ENCODE assay signal across 23 cellular contexts in genomic region chr1:70168283-70168682, GRCh38.
"Had no signal": no experiment of that assay in that cellular context is flagged by ENCODE, and none has a peak within 500 bp of the region (broad histone marks: within the 10 kb centered on the region; RNA-seq: fewer than 3 reads in every experiment).

No MANE protein-coding gene starts in this region.

- H3K9me3 Mint-ChIP-seq: activated T-helper 1 cell treated with anti-CD3 and anti-CD28 coated beads, Interleukin-12 subunit alpha, Interleukin-12 subunit beta, Interleukin-2, Interleukin-4 antibody, amounts not matched to agents 30 ng/mL and 10 ng/mL and 1 ng/mL, durations not matched to agents 14 hours and 24 hours and 36 hours; effector memory CD8-positive, alpha-beta T cell; immature natural killer cell; memory B cell; naive thymus-derived CD4-positive, alpha-beta T cell had no signal

- H3K4me3 ChIP-seq: gastroesophageal sphincter, heart right ventricle, pancreas, right lobe of liver, stomach, vagina had no signal

- H3K4me1 Mint-ChIP-seq: immature natural killer cell, memory B cell had no signal

- H3K9me3 ChIP-seq: gastroesophageal sphincter, heart right ventricle, pancreas, right lobe of liver, stomach, vagina had no signal

- H3K4me3 Mint-ChIP-seq: activated naive CD8-positive, alpha-beta T cell; activated T-helper 1 cell treated with anti-CD3 and anti-CD28 coated beads, Interleukin-12 subunit alpha, Interleukin-12 subunit beta, Interleukin-2, Interleukin-4 antibody, amounts not matched to agents 30 ng/mL and 10 ng/mL and 1 ng/mL, durations not matched to agents 14 hours and 24 hours and 36 hours; effector memory CD8-positive, alpha-beta T cell; immature natural killer cell; memory B cell; naive thymus-derived CD4-positive, alpha-beta T cell had no signal

- H3K27me3 Mint-ChIP-seq: activated naive CD8-positive, alpha-beta T cell; effector memory CD8-positive, alpha-beta T cell; memory B cell; naive thymus-derived CD4-positive, alpha-beta T cell had no signal

- H3K4me1 ChIP-seq: gastroesophageal sphincter, pancreas, right lobe of liver, stomach, vagina had no signal

- H3K27ac ChIP-seq: epithelial cell of prostate, gastroesophageal sphincter, heart right ventricle, pancreas, right lobe of liver, stomach, vagina had no signal

- DNase-seq: activated CD4-positive, alpha-beta T cell treated with anti-CD3 and anti-CD28 coated beads, Interleukin-2, amount 50 U/mL, for 4 hours; activated CD4-positive, CD25-positive, alpha-beta regulatory T cell treated with anti-CD3 and anti-CD28 coated beads, Interleukin-2, amount 50 U/mL, for 72 hours; activated T-cell treated with anti-CD3 and anti-CD28 coated beads for 4 hours; amniotic stem cell; effector memory CD8-positive, alpha-beta T cell; heart right ventricle; immature natural killer cell; left ventricle myocardium superior; naive thymus-derived CD4-positive, alpha-beta T cell; pancreas; right lobe of liver; small intestine; stimulated activated CD4-positive, alpha-beta T cell treated with anti-CD3 and anti-CD28 coated beads, Interleukin-15, amount 100 ng/mL, for 24 hours; stimulated activated CD4-positive, alpha-beta T cell treated with anti-CD3 and anti-CD28 coated beads, Interleukin-2, amount 100 ng/mL, for 48 hours; stomach; T1000; trophoblast cell had no signal

- FAIRE-seq: pancreas, small intestine had no signal

- ATAC-seq: effector memory CD8-positive, alpha-beta T cell; gastroesophageal sphincter; naive thymus-derived CD4-positive, alpha-beta T cell; pancreas; right lobe of liver had no signal

- H3K27ac Mint-ChIP-seq: activated naive CD8-positive, alpha-beta T cell; activated T-helper 1 cell treated with anti-CD3 and anti-CD28 coated beads, Interleukin-12 subunit alpha, Interleukin-12 subunit beta, Interleukin-2, Interleukin-4 antibody, amounts not matched to agents 30 ng/mL and 10 ng/mL and 1 ng/mL, durations not matched to agents 14 hours and 24 hours and 36 hours; immature natural killer cell; memory B cell; naive thymus-derived CD4-positive, alpha-beta T cell had no signal

- H3K27me3 ChIP-seq: gastroesophageal sphincter, heart right ventricle, pancreas, right lobe of liver, stomach, vagina had no signal

- H3K36me3 ChIP-seq: pancreas, right lobe of liver, vagina had no signal
